Comparison of ENCODE assay signal across 1 cellular context in genomic region chr15:90716976-90717821, GRCh38.
TF ChIP-seq lines count a peak whose summit lies in the region.

TSS of gene BLM (plus strand) at chr15:90717346. CDS start at chr15:90747393, 30,047 bp downstream.

TF ChIP-seq in HepG2, 621 proteins besides CTCF, POLR2A, EP300 and RAD21 (continued from another document and continues in another):
- TF ChIP-seq PREB (CRISPR knock-in tag; IDR thresholded peaks at IDR 0.05) (0 out of 2 replicates have a peak, but pooled peaks have one; percentile 35), ZNF143 (CRISPR knock-in tag; IDR thresholded peaks at IDR 0.05) (peak; percentile 51; the same call in 1 of the 2 replicates), ZNF318 (CRISPR knock-in tag; IDR thresholded peaks at IDR 0.05) (no peak), XRCC5 (optimal IDR thresholded peaks at IDR 0.05; ENCODE audit: low read length) (peak; percentile 43), HBP1 (CRISPR knock-in tag; IDR thresholded peaks at IDR 0.05; ENCODE audit: low read depth) (peak; percentile 99), CHCHD3 (CRISPR knock-in tag; IDR thresholded peaks at IDR 0.05) (peak; percentile 80), ZNF180 (CRISPR knock-in tag; IDR thresholded peaks at IDR 0.05; ENCODE audit: borderline replicate concordance, low read depth) (no peak), ZNF253 (CRISPR knock-in tag; IDR thresholded peaks at IDR 0.05; ENCODE audit: borderline replicate concordance) (peak; percentile 89; the same call in 1 of the 2 replicates), PLRG1 (conservative IDR thresholded peaks at IDR 0.05) (no peak), ZEB1 (IDR thresholded peaks at IDR 0.05; ENCODE audit: insufficient replicate concordance, low read depth) (no peak), GPBP1L1 (CRISPR knock-in tag; IDR thresholded peaks at IDR 0.05) (no peak), ZNF468 (CRISPR knock-in tag; IDR thresholded peaks at IDR 0.05) (peak; percentile 92; the same call in 1 of the 2 replicates), ZNF691 (CRISPR knock-in tag; IDR thresholded peaks at IDR 0.05; ENCODE audit: borderline replicate concordance, low read depth) (no peak), THAP11 (CRISPR knock-in tag; IDR thresholded peaks at IDR 0.05) (peak; percentile 73), HES4 (CRISPR knock-in tag; IDR thresholded peaks at IDR 0.05; ENCODE audit: borderline replicate concordance) (peak; percentile 25; the same call in 1 of the 2 replicates), GMEB1 (CRISPR knock-in tag; IDR thresholded peaks at IDR 0.05; ENCODE audit: borderline replicate concordance) (peak; percentile 97), THAP8 (CRISPR knock-in tag; IDR thresholded peaks at IDR 0.05; ENCODE audit: borderline replicate concordance) (no peak), PATZ1 (CRISPR knock-in tag; IDR thresholded peaks at IDR 0.05) (0 out of 2 replicates have a peak, but pooled peaks have one; percentile 22), FOXA1 (IDR thresholded peaks at IDR 0.05) (no peak), FOXA1 (CRISPR knock-in tag; IDR thresholded peaks at IDR 0.05) (peak; percentile 22; the same call in 1 of the 2 replicates), ZNF280D (CRISPR knock-in tag; IDR thresholded peaks at IDR 0.05) (no peak), RELA (CRISPR knock-in tag; IDR thresholded peaks at IDR 0.05) (no peak), SP1 (IDR thresholded peaks at IDR 0.05) (no peak), SP1 (CRISPR knock-in tag; IDR thresholded peaks at IDR 0.05) (peak; percentile 70), ERF (CRISPR knock-in tag; IDR thresholded peaks at IDR 0.05) (peak; percentile 78), HOXD1 (CRISPR knock-in tag; IDR thresholded peaks at IDR 0.05) (0 out of 2 replicates have a peak, but pooled peaks have one; percentile 37), SMYD3 (CRISPR knock-in tag; IDR thresholded peaks at IDR 0.05) (peak; percentile 98), SMAD3 (CRISPR knock-in tag; IDR thresholded peaks at IDR 0.05) (0 out of 2 replicates have a peak, but pooled peaks have one; percentile 43), ELF1 (CRISPR knock-in tag; IDR thresholded peaks at IDR 0.05) (peak; percentile 82), TOE1 (CRISPR knock-in tag; IDR thresholded peaks at IDR 0.05) (0 out of 2 replicates have a peak, but pooled peaks have one; percentile 31), ZMYM2 (CRISPR knock-in tag; IDR thresholded peaks at IDR 0.05) (0 out of 2 replicates have a peak, but pooled peaks have one; percentile 40), TERF1 (CRISPR knock-in tag; IDR thresholded peaks at IDR 0.05) (no peak), CENPT (CRISPR knock-in tag; IDR thresholded peaks at IDR 0.05; ENCODE audit: low read depth) (peak; percentile 90; the same call in 1 of the 2 replicates), ZNF33A (CRISPR knock-in tag; IDR thresholded peaks at IDR 0.05; ENCODE audit: borderline replicate concordance) (no peak), KMT2A (CRISPR knock-in tag; IDR thresholded peaks at IDR 0.05) (peak; percentile 94)
